10 cellular contexts compared by ENCODE assay signal in genomic region chr3:38083254-38083653, GRCh38. TPM values are rescaled to one million over a fixed set of nuclear protein-coding genes. Genes with fewer than 3 reads are reported as not detected.
DNase-seq lines count a peak whose midpoint lies in the region; ATAC-seq and TF ChIP-seq lines count a peak whose summit lies in the region.
"Not testable (repeated sequence)": the region's sequence is repeated elsewhere in the genome, so short reads cannot be mapped to it uniquely, and the experiment has no call there.
"Had no signal": no experiment of that assay in that cellular context is flagged by ENCODE, and none has a peak within 500 bp of the region (broad histone marks: within the 10 kb centered on the region; RNA-seq: fewer than 3 reads in every experiment).

No MANE protein-coding gene starts in this region.

- not testable (repeated sequence) for H2BK5ac ChIP-seq in mesendoderm (ENCODE audit: low read length)

- not testable (repeated sequence) for H3K36me3 ChIP-seq in GM23338 (ENCODE audit: insufficient read depth); mesendoderm (ENCODE audit: control insufficient read depth, insufficient read depth, low read length)

- H3K18ac ChIP-seq in mesendoderm (ENCODE audit: low read length): not testable (repeated sequence)

- H3K27ac Mint-ChIP-seq in CD4-positive, alpha-beta T cell: peak overlapping the region; percentile 78
- not testable (repeated sequence) for H3K27ac Mint-ChIP-seq in GM23338; central memory CD8-positive, alpha-beta T cell (ENCODE audit: low read depth)
- H3K27ac Mint-ChIP-seq in T-helper 17 cell (peak overlapping the region; percentile 92), activated B cell treated with CpG ODN at 0.5 μM for 24 hours (peak overlapping the region; percentile 7)
- H3K27ac Mint-ChIP-seq in activated T-cell treated with anti-CD3 and anti-CD28 coated beads, Interleukin-2, amount 50 U/mL, for 72 hours: peak overlapping the region; percentile 24

- not testable (repeated sequence) for ATAC-seq in CD4-positive, alpha-beta T cell (ENCODE audit: poor library complexity); GM23338; T-helper 17 cell; activated B cell treated with CpG ODN at 0.5 μM for 24 hours (ENCODE audit: low read depth); activated T-cell treated with anti-CD3 and anti-CD28 coated beads, Interleukin-2, amount 50 U/mL, for 72 hours (replicated peaks in 1 of 2); central memory CD8-positive, alpha-beta T cell (replicated peaks; ENCODE audit: extremely low read depth, poor library complexity, severe bottlenecking)

- H3K4me3 Mint-ChIP-seq in CD4-positive, alpha-beta T cell; GM23338; activated B cell treated with CpG ODN at 0.5 μM for 24 hours; activated T-cell treated with anti-CD3 and anti-CD28 coated beads, Interleukin-2, amount 50 U/mL, for 72 hours: not testable (repeated sequence)
- peak overlapping the region; percentile 47 for H3K4me3 Mint-ChIP-seq in T-helper 17 cell
- peak overlapping the region; percentile 67 for H3K4me3 Mint-ChIP-seq in central memory CD8-positive, alpha-beta T cell

- not testable (repeated sequence) for H2BK15ac ChIP-seq in mesendoderm (replicated peaks; ENCODE audit: low read depth)

- H4K5ac ChIP-seq in mesendoderm (ENCODE audit: low read length): not testable (repeated sequence)

- H3K79me1 ChIP-seq in mesendoderm (ENCODE audit: low read length): not testable (repeated sequence)

- not testable (repeated sequence) for H3K4me1 Mint-ChIP-seq in CD4-positive, alpha-beta T cell (ENCODE audit: low read depth); GM23338; T-helper 17 cell; activated B cell treated with CpG ODN at 0.5 μM for 24 hours; activated T-cell treated with anti-CD3 and anti-CD28 coated beads, Interleukin-2, amount 50 U/mL, for 72 hours (ENCODE audit: low read depth); central memory CD8-positive, alpha-beta T cell

- H2BK120ac ChIP-seq in mesendoderm (ENCODE audit: low read depth, low read length): not testable (repeated sequence)

- H3K79me2 ChIP-seq in GM23338 (replicated peaks; ENCODE audit: insufficient read depth); mesendoderm (ENCODE audit: control insufficient read depth, insufficient read depth, low read length): not testable (repeated sequence)

- not testable (repeated sequence) for H3K4me2 ChIP-seq in GM23338; mesendoderm (ENCODE audit: low read length)

- H3K9me2 ChIP-seq in GM23338 (ENCODE audit: insufficient read depth): not testable (repeated sequence)

- not testable (repeated sequence) for H3K9ac ChIP-seq in mesendoderm (ENCODE audit: low read length)

- H3K56ac ChIP-seq in mesendoderm (ENCODE audit: low read length): not testable (repeated sequence)

- H4K8ac ChIP-seq in mesendoderm (ENCODE audit: low read depth, low read length): not testable (repeated sequence)

- intact Hi-C loops in CD4-positive, alpha-beta T cell (cut with DNase I, micrococcal nuclease); activated B cell treated with CpG ODN at 0.5 μM for 24 hours (cut with micrococcal nuclease): not testable (repeated sequence)

- H3K4me1 ChIP-seq in GM23338 (ENCODE audit: insufficient read depth); mesendoderm (ENCODE audit: control insufficient read depth, low read depth, low read length): not testable (repeated sequence)

- H3K9me3 Mint-ChIP-seq in CD4-positive, alpha-beta T cell; activated B cell treated with CpG ODN at 0.5 μM for 24 hours; activated T-cell treated with anti-CD3 and anti-CD28 coated beads, Interleukin-2, amount 50 U/mL, for 72 hours; central memory CD8-positive, alpha-beta T cell: not testable (repeated sequence)
- H3K9me3 Mint-ChIP-seq in GM23338: peaks cover 41% of the 10 kb centered on the region

- H3K27me3 ChIP-seq in CD4-positive, alpha-beta T cell (ENCODE audit: control insufficient read depth, insufficient read depth, low read length); GM23338 (ENCODE audit: insufficient read depth); mesendoderm (ENCODE audit: insufficient read depth, low read length, poor library complexity): not testable (repeated sequence)

- not testable (repeated sequence) for H2AFZ ChIP-seq in GM23338

- peaks cover 17% of the 10 kb centered on the region for H3K36me3 Mint-ChIP-seq in CD4-positive, alpha-beta T cell (ENCODE audit: low read depth)
- H3K36me3 Mint-ChIP-seq in GM23338 (ENCODE audit: low read depth): peaks cover 25% of the 10 kb centered on the region
- H3K36me3 Mint-ChIP-seq in T-helper 17 cell (ENCODE audit: low read depth); activated B cell treated with CpG ODN at 0.5 μM for 24 hours (ENCODE audit: low read depth); activated T-cell treated with anti-CD3 and anti-CD28 coated beads, Interleukin-2, amount 50 U/mL, for 72 hours (ENCODE audit: insufficient read depth in 2 of 2): not testable (repeated sequence)
- peaks cover 26% of the 10 kb centered on the region for H3K36me3 Mint-ChIP-seq in central memory CD8-positive, alpha-beta T cell (ENCODE audit: insufficient read depth)

- H3K27me3 Mint-ChIP-seq in CD4-positive, alpha-beta T cell; T-helper 17 cell; activated B cell treated with CpG ODN at 0.5 μM for 24 hours; activated T-cell treated with anti-CD3 and anti-CD28 coated beads, Interleukin-2, amount 50 U/mL, for 72 hours (ENCODE audit: low read depth); central memory CD8-positive, alpha-beta T cell: not testable (repeated sequence)
- H3K27me3 Mint-ChIP-seq in GM23338 (ENCODE audit: insufficient read depth, low read depth, poor library complexity): peaks cover 26% of the 10 kb centered on the region

- H3K4ac ChIP-seq in mesendoderm (ENCODE audit: low read depth, low read length): not testable (repeated sequence)

- H3K27ac ChIP-seq in CD4-positive, alpha-beta T cell (ENCODE audit: low read depth, low read length); GM23338 (ENCODE audit: low read depth); mesendoderm (ENCODE audit: low read depth, low read length): not testable (repeated sequence)

- CTCF ChIA-PET in CD4-positive, alpha-beta T cell (lab: Charles Lee); activated B cell treated with CpG ODN at 0.5 μM for 24 hours (lab: Charles Lee): not testable (repeated sequence)

- H3K9me3 ChIP-seq in CD4-positive, alpha-beta T cell (ENCODE audit: control insufficient read depth, low read length); T-helper 17 cell (ENCODE audit: control insufficient read depth, low read length, poor library complexity, severe bottlenecking): not testable (repeated sequence)

- not testable (repeated sequence) for H4K20me1 ChIP-seq in GM23338 (replicated peaks; ENCODE audit: insufficient read depth)

- H3K4me3 ChIP-seq in GM23338; mesendoderm (ENCODE audit: low read length): not testable (repeated sequence)

- H3K23ac ChIP-seq in mesendoderm (ENCODE audit: low read length): not testable (repeated sequence)

- no CpG with 5 or more reads among the region's 1 CpG for WGBS in mesendoderm (ENCODE audit: extremely low coverage, insufficient coverage, low lambda C conversion rate)

- DNase-seq in CD4-positive, alpha-beta T cell; GM23338 (ENCODE audit: low spot score); T-helper 17 cell; activated B cell treated with CpG ODN at 0.5 μM for 24 hours; activated T-cell treated with anti-CD3 and anti-CD28 coated beads, Interleukin-2, amount 50 U/mL, for 72 hours; central memory CD8-positive, alpha-beta T cell (ENCODE audit: low spot score in 2 of 2): not testable (repeated sequence)
- peak; percentile 60 for DNase-seq in mesendoderm

- not testable (repeated sequence) for H2AK5ac ChIP-seq in mesendoderm (ENCODE audit: low read length)

- POLR2A ChIA-PET in CD4-positive, alpha-beta T cell (lab: Charles Lee); activated B cell treated with CpG ODN at 0.5 μM for 24 hours (lab: Charles Lee): not testable (repeated sequence)

- H3F3A ChIP-seq in GM23338 (replicated peaks; ENCODE audit: low read depth): not testable (repeated sequence)

- not testable (repeated sequence) for TF ChIP-seq CTCF in CD4-positive, alpha-beta T cell (IDR thresholded peaks at IDR 0.05); GM23338 (conservative IDR thresholded peaks at IDR 0.05; ENCODE audit: low read depth in 2 of 2); activated B cell treated with CpG ODN at 0.5 μM for 24 hours (IDR thresholded peaks at IDR 0.05)

RNA-seq across cellular contexts. Expression of gene DLEC1, which starts 44.2 kb away (rescaled TPM):
- total RNA-seq in CD4-positive, alpha-beta T cell: 1 to 10 TPM; 4.4 to 5.1 TPM
- total RNA-seq in GM23338 (2014; rRNA removed; shearing (Covaris generic)): 0.19 and 0.31 TPM in 2 replicates
- 0.66 and 0.71 TPM in 2 replicates for polyA plus RNA-seq in GM23338 (2016; fragmentation: Nextera tagmentation; extraction: Ambion mirVana)
- 10 to 100 TPM in 1 of 2 donors, 1 to 10 TPM in 1; 8.6 to 16.3 TPM for total RNA-seq in T-helper 17 cell
- total RNA-seq in activated B cell treated with CpG ODN at 0.5 μM for 24 hours: 0.10 and 0.11 TPM in 2 replicates
- under 1 TPM; 0.43 to 0.81 TPM for total RNA-seq in activated T-cell treated with anti-CD3 and anti-CD28 coated beads, Interleukin-2, amount 50 U/mL, for 72 hours
- polyA plus RNA-seq in mesendoderm (2013, experiment 1 of 2): 0.28 TPM
- polyA plus RNA-seq in mesendoderm (2013, experiment 2 of 2): 0.25 TPM
- total RNA-seq: A172, A673, Daoy had no signal

RNA-seq across cellular contexts. Expression of gene ACAA1, which starts 53.7 kb away (rescaled TPM):
- total RNA-seq in CD4-positive, alpha-beta T cell: 10 to 100 TPM; 56.4 to 58.9 TPM
- 21.4 and 23.2 TPM in 2 replicates for total RNA-seq in GM23338 (2014; rRNA removed; shearing (Covaris generic))
- 25.9 and 26.6 TPM in 2 replicates for polyA plus RNA-seq in GM23338 (2016; fragmentation: Nextera tagmentation; extraction: Ambion mirVana)
- total RNA-seq in T-helper 17 cell (10 to 100 TPM; 78.2 to 79.3 TPM), activated B cell treated with CpG ODN at 0.5 μM for 24 hours (78.1 and 79.6 TPM in 2 replicates)
- 10 to 100 TPM; 49.7 to 52.9 TPM for total RNA-seq in activated T-cell treated with anti-CD3 and anti-CD28 coated beads, Interleukin-2, amount 50 U/mL, for 72 hours
- polyA plus RNA-seq in mesendoderm (2013, experiment 1 of 2): 16.5 TPM
- polyA plus RNA-seq in mesendoderm (2013, experiment 2 of 2): 16.7 TPM

RNA-seq across cellular contexts. Expression of gene PLCD1, which starts 53.8 kb away (rescaled TPM):
- 10 to 100 TPM; 67.0 to 69.8 TPM for total RNA-seq in CD4-positive, alpha-beta T cell
- total RNA-seq in GM23338 (2014; rRNA removed; shearing (Covaris generic)): 21.3 and 24.4 TPM in 2 replicates
- polyA plus RNA-seq in GM23338 (2016; fragmentation: Nextera tagmentation; extraction: Ambion mirVana): 15.3 and 16.0 TPM in 2 replicates
- total RNA-seq in T-helper 17 cell: 10 to 100 TPM; 61.8 to 67.1 TPM
- total RNA-seq in activated B cell treated with CpG ODN at 0.5 μM for 24 hours: 2.4 and 6.5 TPM in 2 replicates
- total RNA-seq in activated T-cell treated with anti-CD3 and anti-CD28 coated beads, Interleukin-2, amount 50 U/mL, for 72 hours: 10 to 100 TPM; 15.4 to 16.8 TPM
- 6.8 TPM for polyA plus RNA-seq in mesendoderm (2013, experiment 1 of 2)
- 6.6 TPM for polyA plus RNA-seq in mesendoderm (2013, experiment 2 of 2)

RNA-seq across cellular contexts. Expression of gene MYD88, which starts 55.2 kb away (rescaled TPM):
- 10 to 100 TPM; 26.9 to 27.2 TPM for total RNA-seq in CD4-positive, alpha-beta T cell
- total RNA-seq in GM23338 (2014; rRNA removed; shearing (Covaris generic)): 26.0 and 42.6 TPM in 2 replicates
- polyA plus RNA-seq in GM23338 (2016; fragmentation: Nextera tagmentation; extraction: Ambion mirVana): 14.4 and 15.5 TPM in 2 replicates
- total RNA-seq in T-helper 17 cell (10 to 100 TPM; 44.0 to 45.5 TPM), activated B cell treated with CpG ODN at 0.5 μM for 24 hours (60.1 and 62.7 TPM in 2 replicates)
- 10 to 100 TPM; 27.3 to 38.2 TPM for total RNA-seq in activated T-cell treated with anti-CD3 and anti-CD28 coated beads, Interleukin-2, amount 50 U/mL, for 72 hours
- 26.2 TPM for polyA plus RNA-seq in mesendoderm (2013, experiment 1 of 2)
- 26.8 TPM for polyA plus RNA-seq in mesendoderm (2013, experiment 2 of 2)
